In genomic region chr1:95018602-95019369, GRCh38 we compare ENCODE assay signal across 16 cellular contexts. TPM values are rescaled to one million over a fixed set of nuclear protein-coding genes. Genes with fewer than 3 reads are reported as not detected.
DNase-seq lines count a peak whose midpoint lies in the region; ATAC-seq, FAIRE-seq and TF ChIP-seq lines count a peak whose summit lies in the region.
"Had no signal": no experiment of that assay in that cellular context is flagged by ENCODE, and none has a peak within 500 bp of the region (broad histone marks: within the 10 kb centered on the region; RNA-seq: fewer than 3 reads in every experiment).

No MANE protein-coding gene starts in this region.

- DNase-seq in HT1080 (ENCODE audit: low read depth): peak; percentile 61
- peak; percentile 72 for DNase-seq in astrocyte (ENCODE audit: low read depth)
- no peak for DNase-seq in type B pancreatic cell (ENCODE audit: extremely low spot score, unreplicated experiment)
- DNase-seq in cardiac septum (ENCODE audit: low spot score): no peak
- DNase-seq in SKM-1 (lab: John Stamatoyannopoulos, UW; ENCODE audit: unreplicated experiment): no peak
- DNase-seq: activated CD4-positive, alpha-beta memory T cell treated with anti-CD3 and anti-CD28 coated beads, Interleukin-2, amount 10 ng/mL, durations not matched to agents 7 days and 5 days; activated effector memory CD4-positive, alpha-beta T cell treated with Interleukin-2 at 50 U/mL for 16 hours; esophagus squamous epithelium; MM.1S; nephron progenitor cell; testis had no signal

- peaks cover 4% of the 10 kb centered on the region for H3K36me3 Mint-ChIP-seq in astrocyte (ENCODE audit: low read depth, unreplicated experiment)
- no peaks in the 10 kb centered on the region for H3K36me3 Mint-ChIP-seq in type B pancreatic cell

- H3K4me2 ChIP-seq in astrocyte (ENCODE audit: low read length): peak overlapping the region; percentile 7

- no peaks in the 10 kb centered on the region for H3K36me3 ChIP-seq in astrocyte (ENCODE audit: insufficient read depth, low read length)
- H3K36me3 ChIP-seq: esophagus squamous epithelium had no signal

- H3K27ac Mint-ChIP-seq in astrocyte (ENCODE audit: unreplicated experiment): peak overlapping the region; percentile 38
- peak overlapping the region; percentile 25 for H3K27ac Mint-ChIP-seq in type B pancreatic cell
- H3K27ac Mint-ChIP-seq: activated CD4-positive, alpha-beta memory T cell treated with anti-CD3 and anti-CD28 coated beads, Interleukin-2, amount 10 ng/mL, durations not matched to agents 7 days and 5 days; nephron progenitor cell had no signal

- TF ChIP-seq CTCF in astrocyte (IDR thresholded peaks at IDR 0.05; ENCODE audit: insufficient read depth, low read depth, low read length): no peak
- no peak for TF ChIP-seq CTCF in type B pancreatic cell (conservative IDR thresholded peaks at IDR 0.05)

- FAIRE-seq in astrocyte (lab: Jason Lieb, UNC): peak; percentile 49
- FAIRE-seq in islet of Langerhans (lab: Jason Lieb, UNC): peak; percentile 65

- H3K4me1 Mint-ChIP-seq in astrocyte (ENCODE audit: low read depth, unreplicated experiment) (peaks cover 57% of the 10 kb centered on the region), type B pancreatic cell (ENCODE audit: unreplicated experiment) (peaks cover 41% of the 10 kb centered on the region)
- H3K4me1 Mint-ChIP-seq: activated CD4-positive, alpha-beta memory T cell treated with anti-CD3 and anti-CD28 coated beads, Interleukin-2, amount 10 ng/mL, durations not matched to agents 7 days and 5 days had no signal

- H3K4me3 Mint-ChIP-seq in astrocyte (ENCODE audit: unreplicated experiment) (no peak overlapping the region), type B pancreatic cell (no peak overlapping the region)
- H3K4me3 Mint-ChIP-seq: activated CD4-positive, alpha-beta memory T cell treated with anti-CD3 and anti-CD28 coated beads, Interleukin-2, amount 10 ng/mL, durations not matched to agents 7 days and 5 days; central memory CD8-positive, alpha-beta T cell; nephron progenitor cell had no signal

- no peaks in the 10 kb centered on the region for H3K79me2 ChIP-seq in astrocyte (ENCODE audit: insufficient read depth, low read length)

- no peaks in the 10 kb centered on the region for H3K27me3 ChIP-seq in astrocyte (ENCODE audit: insufficient read depth, low read length)
- H3K27me3 ChIP-seq: esophagus squamous epithelium, testis had no signal

- peaks cover 28% of the 10 kb centered on the region for H3K4me1 ChIP-seq in astrocyte (ENCODE audit: insufficient read depth, low read length)

- no peaks in the 10 kb centered on the region for H3K9me3 ChIP-seq in astrocyte (ENCODE audit: insufficient read depth, low read depth, low read length)
- H3K9me3 ChIP-seq: Caco-2, esophagus squamous epithelium, testis had no signal

- H3K9ac ChIP-seq in astrocyte (ENCODE audit: low read length): no peak overlapping the region

- H3K9me3 Mint-ChIP-seq in astrocyte (ENCODE audit: unreplicated experiment) (no peaks in the 10 kb centered on the region), type B pancreatic cell (no peaks in the 10 kb centered on the region)
- H3K9me3 Mint-ChIP-seq: activated CD4-positive, alpha-beta memory T cell treated with anti-CD3 and anti-CD28 coated beads, Interleukin-2, amount 10 ng/mL, durations not matched to agents 7 days and 5 days; central memory CD8-positive, alpha-beta T cell had no signal

- no peaks in the 10 kb centered on the region for H4K20me1 ChIP-seq in astrocyte (ENCODE audit: insufficient read depth, low read length)

- H3K27ac ChIP-seq in astrocyte (ENCODE audit: low read depth, low read length): no peak overlapping the region
- H3K27ac ChIP-seq: esophagus squamous epithelium, testis had no signal

- no peak overlapping the region for H2AFZ ChIP-seq in astrocyte (ENCODE audit: low read depth, low read length)

- no peak overlapping the region for H3K4me3 ChIP-seq in astrocyte (ENCODE audit: insufficient read depth, low read depth, low read length)
- H3K4me3 ChIP-seq: esophagus squamous epithelium, skin epidermis, testis had no signal

- H3K27me3 Mint-ChIP-seq in astrocyte (ENCODE audit: low read depth, unreplicated experiment): no peaks in the 10 kb centered on the region
- no peaks in the 10 kb centered on the region for H3K27me3 Mint-ChIP-seq in type B pancreatic cell
- H3K27me3 Mint-ChIP-seq: activated CD4-positive, alpha-beta memory T cell treated with anti-CD3 and anti-CD28 coated beads, Interleukin-2, amount 10 ng/mL, durations not matched to agents 7 days and 5 days; central memory CD8-positive, alpha-beta T cell had no signal

- intact Hi-C loops in cardiac septum (cut with DNase I): no loop called here

- no peak for ATAC-seq in HG03571 (IDR thresholded peaks at IDR 0.05; ENCODE audit: unreplicated experiment)

RNA-seq across cellular contexts. Expression of gene ALG14, which starts 54.0 kb away (rescaled TPM):
- 7.1 and 7.7 TPM in 2 replicates for total RNA-seq in HT1080 (2014; rRNA removed; shearing (Covaris generic))
- polyA plus RNA-seq in HT1080 (2015; cell fraction: cytosol; rRNA removed): 1.9 TPM in 2 replicates
- 0.94 and 1.1 TPM in 2 replicates for polyA plus RNA-seq in HT1080 (2015; cell fraction: nucleus; rRNA removed)
- total RNA-seq in astrocyte (6.9 and 8.1 TPM in 2 replicates), type B pancreatic cell (ENCODE audit: low replicate concordance) (5.0 and 5.5 TPM in 2 replicates), cardiac septum (4.7 TPM)

Comparison
In these comparisons a context has a peak if more than half of its experiments do, and no peak if none do; other contexts are left out.
1. DNase-seq: peak in HT1080 (single experiment) and astrocyte (single experiment); none in type B pancreatic cell (single experiment), cardiac septum (single experiment) and SKM-1 (single experiment).